24 cellular contexts compared by ENCODE assay signal in the genomic region with DNA sequence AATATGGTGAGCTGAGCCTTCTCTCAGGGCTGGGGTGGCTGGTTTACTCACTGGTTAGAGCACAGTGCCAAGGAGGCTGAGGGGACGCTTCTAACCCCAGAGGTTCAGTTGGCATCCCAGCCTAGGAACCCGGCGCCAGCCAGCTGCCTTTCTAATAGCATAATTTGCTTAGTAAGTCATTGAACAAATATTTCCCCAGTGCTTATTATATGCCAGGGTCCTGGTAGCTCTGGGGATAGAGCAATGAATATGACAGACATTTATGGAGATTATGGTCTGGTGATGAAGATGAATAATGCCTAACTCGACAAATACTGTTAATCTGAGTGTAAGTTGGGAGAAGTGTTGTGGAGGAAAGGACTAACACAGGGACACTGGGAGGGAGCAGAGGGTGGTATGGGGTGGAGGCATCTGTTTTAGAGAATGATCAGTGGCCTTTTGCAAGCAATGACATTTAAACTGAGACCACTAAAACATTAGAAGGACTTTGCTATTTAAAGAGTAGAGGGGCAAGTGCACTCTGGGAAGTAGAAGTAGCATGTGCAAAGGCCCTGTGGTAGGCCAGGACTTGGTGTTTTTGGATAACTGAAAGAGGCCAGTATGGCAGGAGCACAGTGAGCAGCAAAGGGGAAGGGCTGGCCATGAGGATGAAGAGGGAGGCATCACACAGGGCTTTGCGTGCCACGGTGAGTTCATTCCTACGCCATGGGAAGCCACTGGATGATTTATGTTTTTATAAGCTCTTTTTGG.
"Had no signal": no experiment of that assay in that cellular context is flagged by ENCODE, and none has a peak within 500 bp of the region (broad histone marks: within the 10 kb centered on the region; RNA-seq: fewer than 3 reads in every experiment).

No MANE protein-coding gene starts in this region.

- H3K27me3 ChIP-seq: colonic mucosa, SJSA1 had no signal

- H3K4me1 ChIP-seq: adrenal gland, breast epithelium, colonic mucosa had no signal

- H3K27ac ChIP-seq: adrenal gland, breast epithelium, colonic mucosa, SJSA1 had no signal

- H3K9me3 Mint-ChIP-seq: activated naive CD8-positive, alpha-beta T cell treated with anti-CD3 and anti-CD28 coated beads, Interleukin-2, amount 10 ng/mL, durations not matched to agents 7 days and 5 days; T-helper 1 cell treated with Interleukin-12 subunit alpha and Interleukin-12 subunit beta and Interleukin-4 antibody, amounts not matched to agents 30 μg/mL and 1 μg/mL, for 36 hours; WTC11 had no signal

- ATAC-seq: activated CD8-positive, alpha-beta T cell treated with anti-CD3 and anti-CD28 coated beads, Interleukin-2, amount 10 ng/mL, durations not matched to agents 7 days and 5 days; SK-N-SH treated with all-trans-retinoic acid at 6 μM for 48 hours; WTC11 had no signal

- H3K27ac Mint-ChIP-seq: activated CD8-positive, alpha-beta T cell treated with anti-CD3 and anti-CD28 coated beads, Interleukin-2, amount 10 ng/mL, durations not matched to agents 7 days and 5 days; activated naive CD8-positive, alpha-beta T cell treated with anti-CD3 and anti-CD28 coated beads, Interleukin-2, amount 10 ng/mL, durations not matched to agents 7 days and 5 days; T-helper 1 cell treated with Interleukin-12 subunit alpha and Interleukin-12 subunit beta and Interleukin-4 antibody, amounts not matched to agents 30 μg/mL and 1 μg/mL, for 36 hours; WTC11 had no signal

- H3K4me1 Mint-ChIP-seq: activated naive CD8-positive, alpha-beta T cell treated with anti-CD3 and anti-CD28 coated beads, Interleukin-2, amount 10 ng/mL, durations not matched to agents 7 days and 5 days; WTC11 had no signal

- H3K4me3 ChIP-seq: adrenal gland, breast epithelium, colonic mucosa, SJSA1 had no signal

- H3K36me3 Mint-ChIP-seq: activated naive CD8-positive, alpha-beta T cell treated with anti-CD3 and anti-CD28 coated beads, Interleukin-2, amount 10 ng/mL, durations not matched to agents 7 days and 5 days had no signal

- H3K36me3 ChIP-seq: adrenal gland, breast epithelium, colonic mucosa, SJSA1 had no signal

- H3K9me3 ChIP-seq: adrenal gland, breast epithelium, colonic mucosa, SJSA1 had no signal

- DNase-seq: activated CD4-positive, alpha-beta T cell treated with anti-CD3 and anti-CD28 coated beads for 48 hours; activated CD4-positive, alpha-beta T cell treated with anti-CD3 and anti-CD28 coated beads, Interleukin-2, amount 50 U/mL, for 4 hours; activated CD4-positive, CD25-positive, alpha-beta regulatory T cell treated with anti-CD3 and anti-CD28 coated beads, Interleukin-2, amount 50 U/mL, for 72 hours; activated CD8-positive, alpha-beta memory T cell treated with anti-CD3 and anti-CD28 coated beads, Interleukin-2, amount 50 U/mL, for 48 hours; activated CD8-positive, alpha-beta T cell treated with anti-CD3 and anti-CD28 coated beads, Interleukin-2, amount 10 ng/mL, durations not matched to agents 7 days and 5 days; activated naive CD4-positive, alpha-beta T cell treated with anti-CD3 and anti-CD28 coated beads, Interleukin-2, amount 50 U/mL, for 16 hours; activated naive CD8-positive, alpha-beta T cell treated with anti-CD3 and anti-CD28 coated beads, Interleukin-2, amount 10 ng/mL, durations not matched to agents 7 days and 5 days; activated T-cell treated with anti-CD3 and anti-CD28 coated beads, Interleukin-2, amount 50 U/mL, for 1 hour; adrenal gland; anterior cingulate cortex; caudate nucleus; colonic mucosa; MM.1S; NCI-H1105 treated with DMSO at 0.1 percent for 48 hours; NCI-H1930; NCI-H446; NCI-H524; NCI-H82; SHP77 had no signal

- H3K4me3 Mint-ChIP-seq: activated CD8-positive, alpha-beta T cell treated with anti-CD3 and anti-CD28 coated beads, Interleukin-2, amount 10 ng/mL, durations not matched to agents 7 days and 5 days; activated naive CD8-positive, alpha-beta T cell treated with anti-CD3 and anti-CD28 coated beads, Interleukin-2, amount 10 ng/mL, durations not matched to agents 7 days and 5 days; T-helper 1 cell treated with Interleukin-12 subunit alpha and Interleukin-12 subunit beta and Interleukin-4 antibody, amounts not matched to agents 30 μg/mL and 1 μg/mL, for 36 hours; WTC11 had no signal
